8 cellular contexts compared by ENCODE assay signal in the genomic region with DNA sequence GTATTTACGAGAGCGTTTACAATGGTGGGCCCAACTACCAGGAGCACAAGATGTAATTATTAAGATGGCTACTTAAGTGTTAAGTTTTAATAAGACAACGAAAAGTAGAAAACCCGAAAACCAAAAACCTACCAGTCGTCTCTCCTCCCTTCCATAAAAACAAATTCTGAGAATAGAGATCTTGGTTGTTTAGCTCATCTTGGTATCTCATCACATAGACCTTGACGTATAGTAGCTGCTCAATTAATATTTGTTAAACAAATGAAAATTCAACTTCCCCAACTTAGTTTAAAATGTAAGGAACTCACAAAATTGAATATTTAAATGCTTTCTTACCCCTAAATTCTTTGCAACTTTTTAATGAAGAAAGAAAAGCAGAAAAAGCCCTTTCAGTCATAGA. TPM values are rescaled to one million over a fixed set of nuclear protein-coding genes. Genes with fewer than 3 reads are reported as not detected.
DNase-seq lines count a peak whose midpoint lies in the region; ATAC-seq and TF ChIP-seq lines count a peak whose summit lies in the region.

No MANE protein-coding gene starts in this region.

- peaks cover 9% of the 10 kb centered on the region; the same call in 1 of the 2 replicates for H4K20me1 ChIP-seq in OCI-LY7 (ENCODE audit: insufficient read depth, low read length)

- no peak for TF ChIP-seq POLR2A in ovary (IDR thresholded peaks at IDR 0.05)

- peaks cover 18% of the 10 kb centered on the region for H3K36me3 ChIP-seq in CD8-positive, alpha-beta T cell (ENCODE audit: insufficient read depth, low read length)
- peaks cover 28% of the 10 kb centered on the region for H3K36me3 ChIP-seq in OCI-LY7 (ENCODE audit: insufficient read depth, low read length)
- H3K36me3 ChIP-seq in ovary, result no peaks in the 10 kb centered on the region

- BruUV-seq in OCI-LY7 (replicated peaks; lab: Mats Ljungman, UMichigan), result no TSS peak

- peak overlapping the region; percentile 99 for H2AFZ ChIP-seq in OCI-LY7 (ENCODE audit: low read length)

- CTCF ChIA-PET in CD8-positive, alpha-beta T cell (lab: Charles Lee), result interaction anchor here (0.6 to 1.6 kb wide), 5 partner anchors 43 to 96 kb away, joined by 3 to 8 read pairs (median 5); no protein-coding TSS in a partner anchor
- CTCF ChIA-PET in OCI-LY7 (lab: Charles Lee; ENCODE audit: unreplicated experiment), result interaction anchor here (0.6 to 1.2 kb wide), 2 partner anchors 116 to 180 kb away, joined by 4 read pairs; partner anchors contain the start of gene ENDOD1

- H3K4me1 Mint-ChIP-seq in CD8-positive, alpha-beta T cell (ENCODE audit: low read depth), result peaks cover 25% of the 10 kb centered on the region

- peak overlapping the region; percentile 99 for H3K4me3 Mint-ChIP-seq in CD8-positive, alpha-beta T cell

- no peak for TF ChIP-seq EP300 in ovary (IDR thresholded peaks at IDR 0.05)

- DNase-seq in CD8-positive, alpha-beta T cell, result no peak
- no peak for DNase-seq in OCI-LY7 (ENCODE audit: low spot score)
- DNase-seq in epithelial cell of proximal tubule (ENCODE audit: low read depth), result no peak
- no peak for DNase-seq in ovary
- no peak for DNase-seq in dermis blood vessel endothelial cell
- no peak for DNase-seq in amygdala (lab: John Stamatoyannopoulos, UW)

- intact Hi-C loops in CD8-positive, alpha-beta T cell (cut with DNase I, micrococcal nuclease), result loop anchor here (2.0 to 10.0 kb wide), 13 partner anchors 117 to 1779 kb away; partner anchors contain the start of genes MED17 (in 2 of the 2), PANX1 (in 2 of the 2), ANKRD49 (in 1 of the 2) and C11orf54 (in 1 of the 2)
- intact Hi-C loops in OCI-LY7 (cut with micrococcal nuclease; ENCODE audit: unreplicated experiment) (no loop called here), ovary (cut with DNase I) (loop anchor here in 1 of 4 donors (10.0 kb wide), 1 partner anchor 171 kb away; no protein-coding TSS in a partner anchor)

- no peak overlapping the region for H3K27ac Mint-ChIP-seq in CD8-positive, alpha-beta T cell

- H3K4me1 ChIP-seq in CD8-positive, alpha-beta T cell (ENCODE audit: insufficient read depth, low read length), result peaks cover 14% of the 10 kb centered on the region
- peaks cover 10% of the 10 kb centered on the region for H3K4me1 ChIP-seq in OCI-LY7 (ENCODE audit: insufficient read depth, low read length, poor library complexity, severe bottlenecking)
- peaks cover 3% of the 10 kb centered on the region for H3K4me1 ChIP-seq in ovary (ENCODE audit: insufficient read depth)

- peaks cover 18% of the 10 kb centered on the region for H3K79me2 ChIP-seq in OCI-LY7 (ENCODE audit: insufficient read depth, low read depth, low read length)

- no peaks in the 10 kb centered on the region for H3K9me3 Mint-ChIP-seq in CD8-positive, alpha-beta T cell

- no peak for TF ChIP-seq CTCF in CD8-positive, alpha-beta T cell (IDR thresholded peaks at IDR 0.05)
- TF ChIP-seq CTCF in OCI-LY7 (conservative IDR thresholded peaks at IDR 0.05; ENCODE audit: low read length) (no peak), epithelial cell of proximal tubule (conservative IDR thresholded peaks at IDR 0.05; ENCODE audit: low read depth, low read length) (no peak), ovary (IDR thresholded peaks at IDR 0.05) (no peak)

- no peaks in the 10 kb centered on the region for H3K9me2 ChIP-seq in OCI-LY7 (ENCODE audit: insufficient read depth, low read length)

- 17 to 30% (median 19%) methylated on average over 6 of the region's 6 CpGs for WGBS in ovary, 3 donors

- H3K9me3 ChIP-seq in CD8-positive, alpha-beta T cell (ENCODE audit: low read length), result no peaks in the 10 kb centered on the region
- H3K9me3 ChIP-seq in OCI-LY7 (ENCODE audit: low read length) (peaks cover 5% of the 10 kb centered on the region; the same call in 1 of the 2 replicates), ovary (no peaks in the 10 kb centered on the region)

- peaks cover 37% of the 10 kb centered on the region for H3K36me3 Mint-ChIP-seq in CD8-positive, alpha-beta T cell

- H3K27me3 Mint-ChIP-seq in CD8-positive, alpha-beta T cell (ENCODE audit: low read depth), result no peaks in the 10 kb centered on the region

- H3K4me2 ChIP-seq in OCI-LY7 (ENCODE audit: low read length), result peak overlapping the region; percentile 84

- H3K27ac ChIP-seq in CD8-positive, alpha-beta T cell (ENCODE audit: low read depth, low read length), result no peak overlapping the region
- H3K27ac ChIP-seq in OCI-LY7 (ENCODE audit: low read depth, low read length, poor library complexity, severe bottlenecking) (no peak overlapping the region), ovary (no peak overlapping the region)

- POLR2A ChIA-PET in CD8-positive, alpha-beta T cell (lab: Charles Lee), result interaction anchor here (1.0 to 3.0 kb wide), 6 partner anchors 8 to 119 kb away, joined by 3 to 23 read pairs (median 6); partner anchors contain the start of genes ENDOD1 and SRSF8
- POLR2A ChIA-PET in OCI-LY7 (lab: Charles Lee), result interaction anchor here (0.5 to 2.7 kb wide), 8 partner anchors 8 to 1414 kb away, joined by 3 to 18 read pairs (median 3); partner anchors contain the start of genes CEP57 and SRSF8

- peak overlapping the region; percentile 70 for H3K4me3 ChIP-seq in CD8-positive, alpha-beta T cell (ENCODE audit: low read depth, low read length)
- H3K4me3 ChIP-seq in OCI-LY7 (ENCODE audit: low read depth, low read length, poor library complexity, severe bottlenecking), result peak overlapping the region; percentile 94
- H3K4me3 ChIP-seq in epithelial cell of proximal tubule (ENCODE audit: low read depth, low read length), result peak overlapping the region; percentile 94
- peak overlapping the region; percentile 73 for H3K4me3 ChIP-seq in ovary

- no peak for ATAC-seq in CD8-positive, alpha-beta T cell
- ATAC-seq in GM21367 (IDR thresholded peaks at IDR 0.05; ENCODE audit: unreplicated experiment), result no peak
- ATAC-seq in HG03571 (IDR thresholded peaks at IDR 0.05; ENCODE audit: unreplicated experiment), result no peak

- no peaks in the 10 kb centered on the region for H3K27me3 ChIP-seq in CD8-positive, alpha-beta T cell (ENCODE audit: insufficient read depth, low read length)
- no peaks in the 10 kb centered on the region for H3K27me3 ChIP-seq in ovary

RNA-seq across cellular contexts. Expression of gene KDM4D, which starts 0.7 kb away (rescaled TPM):
- under 1 TPM in 1 of 2 experiments, not detected in 1; 0.14 TPM for total RNA-seq in CD8-positive, alpha-beta T cell
- 0.62 and 1.0 TPM in 2 replicates for total RNA-seq in OCI-LY7 (2014; rRNA removed; shearing (Covaris generic))
- total RNA-seq in OCI-LY7 (2022) (1.4 and 1.6 TPM in 2 replicates), epithelial cell of proximal tubule (1.7 and 1.8 TPM in 2 replicates), ovary (1 to 10 TPM in 4 of 7 donors, under 1 TPM in 3; 0.24 to 1.9 (median 1.0) TPM), dermis blood vessel endothelial cell (0.17 and 0.65 TPM in 2 replicates)
- under 1 TPM; 0.68 to 0.92 TPM for polyA plus RNA-seq in ovary

RNA-seq across cellular contexts. Expression of gene CWC15, which starts 0.8 kb away (rescaled TPM):
- total RNA-seq in CD8-positive, alpha-beta T cell, result 100 to 1,000 TPM; 127 to 129 TPM
- total RNA-seq in OCI-LY7 (2014; rRNA removed; shearing (Covaris generic)), result 42.5 and 52.3 TPM in 2 replicates
- total RNA-seq in OCI-LY7 (2022) (66.0 and 73.5 TPM in 2 replicates), epithelial cell of proximal tubule (37.0 and 48.5 TPM in 2 replicates), ovary (10 to 100 TPM; 35.8 to 65.8 (median 56.0) TPM), dermis blood vessel endothelial cell (38.0 and 40.8 TPM in 2 replicates)
- 10 to 100 TPM; 50.8 to 64.9 TPM for polyA plus RNA-seq in ovary

RNA-seq across cellular contexts. Expression of gene KDM4E, which starts 50.9 kb away (rescaled TPM):
- not detected for total RNA-seq in CD8-positive, alpha-beta T cell
- total RNA-seq in OCI-LY7 (2014; rRNA removed; shearing (Covaris generic)), result not detected in 2 replicates
- not detected in 2 replicates for total RNA-seq in OCI-LY7 (2022)
- total RNA-seq in epithelial cell of proximal tubule, result not detected in 2 replicates
- total RNA-seq in ovary, result not detected
- polyA plus RNA-seq in ovary, result not detected
- total RNA-seq in dermis blood vessel endothelial cell, result not detected in 2 replicates
